12 cellular contexts compared by ENCODE assay signal in the genomic region with DNA sequence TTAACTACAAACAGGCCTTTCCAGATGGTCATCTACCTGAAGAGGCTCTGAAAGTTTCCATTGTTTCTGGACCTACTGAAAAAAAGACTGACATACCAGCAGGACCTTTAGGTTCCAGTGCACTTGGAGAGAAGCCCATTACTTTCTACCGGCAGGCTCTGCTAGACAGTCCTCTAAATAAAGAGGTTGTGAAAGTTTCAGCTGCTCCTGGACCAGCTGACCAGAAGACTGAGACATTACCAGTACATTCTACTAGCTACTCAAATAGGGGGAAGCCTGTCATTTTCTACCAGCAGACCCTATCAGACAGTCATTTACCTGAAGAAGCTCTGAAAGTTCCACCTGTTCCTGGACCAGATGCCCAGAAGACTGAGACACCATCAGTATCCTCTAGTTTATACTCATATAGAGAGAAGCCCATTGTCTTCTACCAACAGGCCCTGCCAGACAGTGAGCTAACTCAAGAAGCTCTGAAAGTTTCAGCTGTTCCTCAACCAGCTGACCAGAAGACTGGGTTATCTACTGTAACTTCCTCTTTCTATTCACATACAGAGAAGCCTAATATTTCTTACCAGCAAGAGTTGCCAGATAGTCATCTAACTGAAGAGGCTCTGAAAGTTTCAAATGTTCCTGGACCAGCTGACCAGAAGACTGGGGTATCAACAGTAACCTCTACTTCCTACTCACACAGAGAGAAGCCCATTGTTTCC.
DNase-seq lines count a peak whose midpoint lies in the region; ATAC-seq and TF ChIP-seq lines count a peak whose summit lies in the region.
"Had no signal": no experiment of that assay in that cellular context is flagged by ENCODE, and none has a peak within 500 bp of the region (broad histone marks: within the 10 kb centered on the region; RNA-seq: fewer than 3 reads in every experiment).

No MANE protein-coding gene starts in this region.

- ATAC-seq in GM18498 (IDR thresholded peaks at IDR 0.05; ENCODE audit: unreplicated experiment) (peak; percentile 94), GM21360 (IDR thresholded peaks at IDR 0.05; ENCODE audit: unreplicated experiment) (peak; percentile 95), HG03095 (IDR thresholded peaks at IDR 0.05; ENCODE audit: unreplicated experiment) (peak; percentile 94), gastrocnemius medialis (no peak)
- ATAC-seq: effector memory CD8-positive, alpha-beta T cell had no signal

- H3K9me3 ChIP-seq in OCI-LY7 (ENCODE audit: low read length) (no peaks in the 10 kb centered on the region), HAP-1 (no peaks in the 10 kb centered on the region; the same call in 1 of the 2 replicates), gastrocnemius medialis (no peaks in the 10 kb centered on the region)
- H3K9me3 ChIP-seq: sigmoid colon had no signal

- H3K27me3 ChIP-seq in HAP-1 (ENCODE audit: low read depth) (no peaks in the 10 kb centered on the region), gastrocnemius medialis (no peaks in the 10 kb centered on the region)
- H3K27me3 ChIP-seq: sigmoid colon had no signal

- POLR2A ChIA-PET in OCI-LY7 (lab: Charles Lee) = interaction anchor here (0.6 to 1.3 kb wide), 5 partner anchors 8 to 368 kb away, joined by 3 to 4 read pairs (median 3); no protein-coding TSS in a partner anchor

- no peaks in the 10 kb centered on the region for H4K20me1 ChIP-seq in OCI-LY7 (ENCODE audit: insufficient read depth, low read length)

- intact Hi-C loops in OCI-LY7 (cut with micrococcal nuclease; ENCODE audit: unreplicated experiment) = no loop called here
- intact Hi-C loops in gastrocnemius medialis (cut with DNase I; ENCODE audit: low total_unique reads) = no loop called here

- no peaks in the 10 kb centered on the region for H3K9me2 ChIP-seq in OCI-LY7 (ENCODE audit: insufficient read depth, low read length)

- H2AFZ ChIP-seq in OCI-LY7 (ENCODE audit: low read length) = no peak overlapping the region
- H2AFZ ChIP-seq: GM23248 had no signal

- no peak overlapping the region for H3K4me2 ChIP-seq in OCI-LY7 (ENCODE audit: low read length)

- H3K4me1 ChIP-seq in OCI-LY7 (ENCODE audit: insufficient read depth, low read length, poor library complexity, severe bottlenecking) (no peaks in the 10 kb centered on the region), HAP-1 (peaks cover 6% of the 10 kb centered on the region), gastrocnemius medialis (no peaks in the 10 kb centered on the region)
- H3K4me1 ChIP-seq: sigmoid colon had no signal

- H3K4me3 ChIP-seq in OCI-LY7 (ENCODE audit: low read depth, low read length, poor library complexity, severe bottlenecking) (no peak overlapping the region), HAP-1 (no peak overlapping the region), gastrocnemius medialis (no peak overlapping the region)
- H3K4me3 ChIP-seq: GM23248, sigmoid colon had no signal

- H3K79me2 ChIP-seq in OCI-LY7 (ENCODE audit: insufficient read depth, low read depth, low read length) = no peaks in the 10 kb centered on the region

- TF ChIP-seq CTCF in OCI-LY7 (conservative IDR thresholded peaks at IDR 0.05; ENCODE audit: low read length) = no peak
- TF ChIP-seq CTCF in gastrocnemius medialis (IDR thresholded peaks at IDR 0.05 in 4 of 5, conservative IDR thresholded peaks at IDR 0.05 in 1 of 5) = no peak

- CTCF ChIA-PET in OCI-LY7 (lab: Charles Lee; ENCODE audit: unreplicated experiment) = no interaction called here

- H3K27ac ChIP-seq in OCI-LY7 (ENCODE audit: low read depth, low read length, poor library complexity, severe bottlenecking) (no peak overlapping the region), gastrocnemius medialis (no peak overlapping the region)
- H3K27ac ChIP-seq: C4-2B, GM23248, sigmoid colon had no signal

- peaks cover 74% of the 10 kb centered on the region for H3K36me3 ChIP-seq in OCI-LY7 (ENCODE audit: insufficient read depth, low read length)
- peaks cover 22% of the 10 kb centered on the region for H3K36me3 ChIP-seq in HAP-1 (replicated peaks)
- peaks cover 6 to 49% of the 10 kb centered on the region in 2 donors for H3K36me3 ChIP-seq in gastrocnemius medialis

- TF ChIP-seq POLR2A in gastrocnemius medialis (IDR thresholded peaks at IDR 0.05) = no peak

- peak; percentile 38 for DNase-seq in OCI-LY7 (ENCODE audit: low spot score)
- no peak for DNase-seq in HAP-1 (ENCODE audit: low spot score in 2 of 2)
- DNase-seq in NCI-H2029 (lab: John Stamatoyannopoulos, UW) = no peak
- DNase-seq in stimulated activated CD4-positive, alpha-beta T cell treated with anti-CD3 and anti-CD28 coated beads, Interleukin-2, amount 100 ng/mL, for 24 hours = no peak
- DNase-seq in gastrocnemius medialis = no peak
- DNase-seq: effector memory CD8-positive, alpha-beta T cell; GM23248; sigmoid colon had no signal

- in situ Hi-C loops in HAP-1 (cut with MboI; ENCODE audit: low sequenced_read_pairs) = no loop called here
- in situ Hi-C loops in gastrocnemius medialis (cut with MboI; ENCODE audit: low sequenced_read_pairs in 4 of 4) = no loop called here

- no TSS peak for BruUV-seq in OCI-LY7 (replicated peaks; lab: Mats Ljungman, UMichigan)

Comparison
In these comparisons a context has a peak if more than half of its experiments do, and no peak if none do; other contexts are left out.
1. ATAC-seq: peak in GM18498 (single experiment), GM21360 (single experiment) and HG03095 (single experiment); none in gastrocnemius medialis (0 of 2).